2 cellular contexts compared by ENCODE assay signal in genomic region chr5:149580808-149581191, GRCh38.
TF ChIP-seq lines count a peak whose summit lies in the region.

No MANE protein-coding gene starts in this region.

TF ChIP-seq in IMR-90, 13 proteins besides CTCF, POLR2A, EP300 and RAD21:
- TF ChIP-seq MAFK (IDR thresholded peaks at IDR 0.05; ENCODE audit: low read depth, low read length) (no peak), USF2 (IDR thresholded peaks at IDR 0.05; ENCODE audit: low read depth, low read length) (no peak), FOS (IDR thresholded peaks at IDR 0.05; ENCODE audit: low read depth, low read length) (no peak), RFX5 (IDR thresholded peaks at IDR 0.05; ENCODE audit: low read depth, low read length) (no peak), MAZ (IDR thresholded peaks at IDR 0.05; ENCODE audit: borderline replicate concordance, low read depth, low read length) (no peak), MXI1 (IDR thresholded peaks at IDR 0.05; ENCODE audit: borderline replicate concordance, low read depth, low read length) (no peak), SMC3 (IDR thresholded peaks at IDR 0.05; ENCODE audit: low read depth, low read length) (no peak), NFE2L2 (IDR thresholded peaks at IDR 0.05; ENCODE audit: low read depth, low read length) (no peak), CHD1 (IDR thresholded peaks at IDR 0.05; ENCODE audit: low read depth, low read length) (no peak), CEBPB (IDR thresholded peaks at IDR 0.05; ENCODE audit: low read depth, low read length) (no peak), RCOR1 (IDR thresholded peaks at IDR 0.05; ENCODE audit: insufficient replicate concordance, low read length) (no peak), ELK1 (IDR thresholded peaks at IDR 0.05; ENCODE audit: borderline replicate concordance, low read depth, low read length) (no peak), BHLHE40 (IDR thresholded peaks at IDR 0.05; ENCODE audit: low read depth, low read length) (no peak)

TF ChIP-seq in GM12878, 131 proteins besides CTCF, POLR2A, EP300 and RAD21:
- TF ChIP-seq NFYA (IDR thresholded peaks at IDR 0.05; ENCODE audit: borderline replicate concordance, low read depth, low read length) (no peak), PAX8 (IDR thresholded peaks at IDR 0.05) (no peak), EZH2 (IDR thresholded peaks at IDR 0.05; ENCODE audit: borderline replicate concordance, control insufficient read depth, low read depth, low read length) (no peak), ZNF687 (IDR thresholded peaks at IDR 0.05) (no peak), ELK1 (IDR thresholded peaks at IDR 0.05; ENCODE audit: low read depth, low read length) (no peak), NRF1 (conservative IDR thresholded peaks at IDR 0.05; ENCODE audit: low read depth, low read length) (no peak), IKZF2 (IDR thresholded peaks at IDR 0.05) (no peak), NR2F1 (conservative IDR thresholded peaks at IDR 0.05) (no peak), FOS (IDR thresholded peaks at IDR 0.05; ENCODE audit: borderline replicate concordance, extremely low read depth, insufficient read length) (no peak), YBX1 (IDR thresholded peaks at IDR 0.05) (no peak), NFXL1 (IDR thresholded peaks at IDR 0.05; ENCODE audit: borderline replicate concordance) (no peak), RELB (IDR thresholded peaks at IDR 0.05; ENCODE audit: low read depth) (no peak), RELA (IDR thresholded peaks at IDR 0.05; ENCODE audit: borderline replicate concordance, partially characterized antibody) (no peak), MAX (IDR thresholded peaks at IDR 0.05; ENCODE audit: low read depth, low read length) (no peak)
